Comparison of ENCODE assay signal across 11 cellular contexts in the genomic region with DNA sequence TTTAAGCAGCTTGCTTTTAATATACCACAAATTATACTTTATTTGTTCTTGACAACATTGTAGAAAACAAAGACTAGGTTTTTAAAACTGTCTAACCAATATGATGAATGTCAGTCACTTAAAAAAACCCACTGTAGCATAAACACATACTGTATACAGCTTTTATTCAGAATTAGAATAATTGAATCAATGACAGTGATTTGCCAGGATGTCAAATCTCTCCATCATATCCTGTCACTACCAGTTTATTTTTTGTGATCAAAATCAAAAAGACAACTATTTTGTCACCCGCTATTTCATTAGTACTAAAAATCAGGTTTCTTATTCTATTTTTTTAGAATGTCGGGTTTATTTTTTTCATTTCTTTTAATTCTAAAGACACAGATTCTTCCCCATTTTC. TPM values are rescaled to one million over a fixed set of nuclear protein-coding genes. Genes with fewer than 3 reads are reported as not detected.
"Had no signal": no experiment of that assay in that cellular context is flagged by ENCODE, and none has a peak within 500 bp of the region (broad histone marks: within the 10 kb centered on the region; RNA-seq: fewer than 3 reads in every experiment).

No MANE protein-coding gene starts in this region.

- H3K4me3 ChIP-seq: GM23248, GM23338, HAP-1 had no signal

- H3K9ac ChIP-seq: GM23248 had no signal

- H3K27ac ChIP-seq: GM23248 had no signal

- H3K4me2 ChIP-seq: GM23338 had no signal

- H3K4me1 ChIP-seq: HAP-1 had no signal

- ATAC-seq: GM23338, HCT116 had no signal

- H2AFZ ChIP-seq: GM23248, GM23338 had no signal

- FAIRE-seq: H1, H54 had no signal

- DNase-seq: GM23248, GOT3, H7, H9, HCEC 1CT, HFFc6 had no signal

- H3K36me3 ChIP-seq: HAP-1 had no signal

RNA-seq across cellular contexts. Expression of gene PAX6, which starts 26.5 kb away (rescaled TPM):
- total RNA-seq: GM23248, H9 had no signal
